ENCODE assay signal across 6 cellular contexts in genomic region chr15:30603796-30604195, GRCh38. TPM values are rescaled to one million over a fixed set of nuclear protein-coding genes. Genes with fewer than 3 reads are reported as not detected.
"Had no signal": no experiment of that assay in that cellular context is flagged by ENCODE, and none has a peak within 500 bp of the region (broad histone marks: within the 10 kb centered on the region; RNA-seq: fewer than 3 reads in every experiment).

GOLGA8H (plus strand) TSS chr15:30604028; CDS start chr15:30604126, 98 bp downstream.

RNA-seq across cellular contexts. Expression of gene GOLGA8H, which starts in this region (rescaled TPM):
- total RNA-seq: activated CD4-positive, alpha-beta memory T cell treated with anti-CD3 and anti-CD28 coated beads, Interleukin-2, amount 10 ng/mL, durations not matched to agents 7 days and 5 days; activated CD4-positive, alpha-beta T cell treated with anti-CD3 and anti-CD28 coated beads for 36 hours; activated CD4-positive, alpha-beta T cell treated with anti-CD3 and anti-CD28 coated beads, Interleukin-2, amount 10 ng/mL, durations not matched to agents 7 days and 5 days; ascending aorta; gastrocnemius medialis had no signal
- polyA plus RNA-seq: foreskin keratinocyte had no signal
